25 cellular contexts compared by ENCODE assay signal in genomic region chr2:30608643-30609042, GRCh38.
"Had no signal": no experiment of that assay in that cellular context is flagged by ENCODE, and none has a peak within 500 bp of the region (broad histone marks: within the 10 kb centered on the region; RNA-seq: fewer than 3 reads in every experiment).

No MANE protein-coding gene starts in this region.

- H3K27me3 ChIP-seq: esophagus muscularis mucosa, gastroesophageal sphincter, neutrophil, ovary, right atrium auricular region, tibial artery had no signal

- H3K27ac ChIP-seq: esophagus muscularis mucosa, gastroesophageal sphincter, neutrophil, ovary, psoas muscle, right atrium auricular region, tibial artery, WERI-Rb-1 had no signal

- H3K4me1 ChIP-seq: psoas muscle, right atrium auricular region had no signal

- H3K27me3 Mint-ChIP-seq: activated CD4-positive, alpha-beta T cell treated with anti-CD3 and anti-CD28 coated beads, Interleukin-2, amount 10 ng/mL, durations not matched to agents 7 days and 5 days; activated CD8-positive, alpha-beta T cell treated with anti-CD3 and anti-CD28 coated beads for 36 hours; activated naive CD4-positive, alpha-beta T cell treated with anti-CD3 and anti-CD28 coated beads, Interleukin-2, amount 50 U/mL, for 24 hours; memory B cell; stimulated activated naive CD8-positive, alpha-beta T cell treated with anti-CD3 and anti-CD28 coated beads, Interleukin-15, amount 100 ng/mL, for 72 hours had no signal

- H3K27ac Mint-ChIP-seq: activated CD4-positive, alpha-beta T cell treated with anti-CD3 and anti-CD28 coated beads, Interleukin-2, amount 10 ng/mL, durations not matched to agents 7 days and 5 days; activated CD8-positive, alpha-beta T cell treated with anti-CD3 and anti-CD28 coated beads for 36 hours; activated naive CD4-positive, alpha-beta T cell treated with anti-CD3 and anti-CD28 coated beads, Interleukin-2, amount 50 U/mL, for 24 hours; activated T-helper 1 cell treated with anti-CD3 and anti-CD28 coated beads, Interleukin-12 subunit alpha, Interleukin-12 subunit beta, Interleukin-2, Interleukin-4 antibody, amounts not matched to agents 30 ng/mL and 10 ng/mL and 1 ng/mL, durations not matched to agents 14 hours and 24 hours and 36 hours; brain; memory B cell; nephron had no signal

- H3K4me3 ChIP-seq: esophagus muscularis mucosa, gastroesophageal sphincter, ovary, psoas muscle, right atrium auricular region, tibial artery had no signal

- ATAC-seq: activated CD8-positive, alpha-beta T cell treated with anti-CD3 and anti-CD28 coated beads for 36 hours; gastroesophageal sphincter; left cardiac atrium; psoas muscle; stimulated activated naive CD8-positive, alpha-beta T cell treated with anti-CD3 and anti-CD28 coated beads, Interleukin-15, amount 100 ng/mL, for 72 hours had no signal

- H3K36me3 ChIP-seq: esophagus muscularis mucosa, gastroesophageal sphincter, neutrophil, ovary, right atrium auricular region, tibial artery, WERI-Rb-1 had no signal

- H3K4me1 Mint-ChIP-seq: activated CD4-positive, alpha-beta T cell treated with anti-CD3 and anti-CD28 coated beads, Interleukin-2, amount 10 ng/mL, durations not matched to agents 7 days and 5 days; activated naive CD4-positive, alpha-beta T cell treated with anti-CD3 and anti-CD28 coated beads, Interleukin-2, amount 50 U/mL, for 24 hours; stimulated activated naive CD8-positive, alpha-beta T cell treated with anti-CD3 and anti-CD28 coated beads, Interleukin-15, amount 100 ng/mL, for 72 hours had no signal

- H3K9me3 Mint-ChIP-seq: activated CD4-positive, alpha-beta T cell treated with anti-CD3 and anti-CD28 coated beads, Interleukin-2, amount 10 ng/mL, durations not matched to agents 7 days and 5 days; activated CD8-positive, alpha-beta T cell treated with anti-CD3 and anti-CD28 coated beads for 36 hours; activated naive CD4-positive, alpha-beta T cell treated with anti-CD3 and anti-CD28 coated beads, Interleukin-2, amount 50 U/mL, for 24 hours; activated T-helper 1 cell treated with anti-CD3 and anti-CD28 coated beads, Interleukin-12 subunit alpha, Interleukin-12 subunit beta, Interleukin-2, Interleukin-4 antibody, amounts not matched to agents 30 ng/mL and 10 ng/mL and 1 ng/mL, durations not matched to agents 14 hours and 24 hours and 36 hours; memory B cell; stimulated activated naive CD8-positive, alpha-beta T cell treated with anti-CD3 and anti-CD28 coated beads, Interleukin-15, amount 100 ng/mL, for 72 hours had no signal

- H3K9me3 ChIP-seq: esophagus muscularis mucosa, gastroesophageal sphincter, neutrophil, ovary, psoas muscle, right atrium auricular region, tibial artery had no signal

- H3K4me3 Mint-ChIP-seq: activated CD4-positive, alpha-beta T cell treated with anti-CD3 and anti-CD28 coated beads, Interleukin-2, amount 10 ng/mL, durations not matched to agents 7 days and 5 days; activated CD8-positive, alpha-beta T cell treated with anti-CD3 and anti-CD28 coated beads for 36 hours; activated naive CD4-positive, alpha-beta T cell treated with anti-CD3 and anti-CD28 coated beads, Interleukin-2, amount 50 U/mL, for 24 hours; activated T-helper 1 cell treated with anti-CD3 and anti-CD28 coated beads, Interleukin-12 subunit alpha, Interleukin-12 subunit beta, Interleukin-2, Interleukin-4 antibody, amounts not matched to agents 30 ng/mL and 10 ng/mL and 1 ng/mL, durations not matched to agents 14 hours and 24 hours and 36 hours; brain; memory B cell; nephron; stimulated activated naive CD8-positive, alpha-beta T cell treated with anti-CD3 and anti-CD28 coated beads, Interleukin-15, amount 100 ng/mL, for 72 hours had no signal

- DNase-seq: activated CD4-positive, alpha-beta T cell treated with anti-CD3 and anti-CD28 coated beads, Interleukin-2, amount 10 ng/mL, durations not matched to agents 7 days and 5 days; activated CD4-positive, CD25-positive, alpha-beta regulatory T cell treated with anti-CD3 and anti-CD28 coated beads, Interleukin-2, amount 50 U/mL, for 72 hours; activated CD8-positive, alpha-beta T cell treated with anti-CD3 and anti-CD28 coated beads for 36 hours; activated gamma-delta T cell; aorta; caudate nucleus; effector memory CD4-positive, alpha-beta T cell; head of caudate nucleus; hypothalamus; left cardiac atrium; ovary; psoas muscle; stimulated activated CD4-positive, alpha-beta T cell treated with anti-CD3 and anti-CD28 coated beads, Interleukin-1b, Interleukin-23, amount 100 ng/mL, for 48 hours; stimulated activated naive CD8-positive, alpha-beta T cell treated with anti-CD3 and anti-CD28 coated beads, Interleukin-15, amount 100 ng/mL, for 72 hours; tibial artery; WERI-Rb-1 had no signal
